ENCODE assay signal across 11 cellular contexts in the genomic region with DNA sequence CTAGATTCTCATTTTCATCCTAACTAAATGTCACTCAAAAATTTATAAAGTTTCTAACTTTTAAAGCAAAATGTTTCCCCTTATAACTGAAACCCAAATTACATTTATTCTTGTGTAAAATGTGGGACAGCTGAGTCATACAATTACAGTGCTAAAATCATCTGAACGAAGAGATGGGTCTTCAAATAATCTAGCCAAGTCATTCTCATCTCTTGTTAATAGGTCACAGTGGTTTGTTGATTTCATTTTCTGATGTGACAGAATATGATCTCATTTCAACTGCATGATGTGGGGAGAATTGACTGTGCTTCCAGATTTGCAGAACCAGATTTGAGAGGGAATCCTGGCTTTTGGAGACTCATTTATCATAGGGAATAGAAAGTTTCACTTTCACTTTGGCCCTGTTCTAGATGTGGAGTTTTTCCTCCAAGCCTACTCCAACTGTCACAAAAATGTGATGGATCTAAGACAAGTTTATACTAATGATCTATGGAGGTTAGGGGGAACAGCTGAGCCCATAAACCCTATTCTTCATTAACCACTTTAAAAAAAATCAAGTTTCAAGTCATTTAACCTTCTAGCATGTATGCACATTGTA.
DNase-seq lines count a peak whose midpoint lies in the region; ATAC-seq and TF ChIP-seq lines count a peak whose summit lies in the region.
"Had no signal": no experiment of that assay in that cellular context is flagged by ENCODE, and none has a peak within 500 bp of the region (broad histone marks: within the 10 kb centered on the region; RNA-seq: fewer than 3 reads in every experiment).

No MANE protein-coding gene starts in this region.

- DNase-seq in ACHN (peak; percentile 13), uterus (no peak), NCI-H748 (lab: John Stamatoyannopoulos, UW; ENCODE audit: unreplicated experiment) (no peak), Right ventricle myocardium superior (no peak)
- no peak for DNase-seq in CD8-positive, alpha-beta memory T cell
- DNase-seq in naive thymus-derived CD4-positive, alpha-beta T cell, result peak in 1 of 9 donors; percentile 3
- DNase-seq: heart right ventricle, upper lobe of left lung had no signal

- no peaks in the 10 kb centered on the region for H3K27me3 ChIP-seq in CD8-positive, alpha-beta memory T cell (ENCODE audit: insufficient read depth, low read length, poor library complexity, severe bottlenecking)
- no peaks in the 10 kb centered on the region for H3K27me3 ChIP-seq in naive thymus-derived CD4-positive, alpha-beta T cell (ENCODE audit: control insufficient read depth in 2 of 2, insufficient read depth in 2 of 2, low read length in 2 of 2)
- no peaks in the 10 kb centered on the region for H3K27me3 ChIP-seq in uterus
- H3K27me3 ChIP-seq: heart right ventricle, SJSA1, upper lobe of left lung had no signal

- ATAC-seq in activated T-helper 17 cell treated with anti-CD3 and anti-CD28 coated beads, Interleukin-2, amount 50 U/mL, for 72 hours (replicated peaks), result peak; percentile 35
- no peak for ATAC-seq in naive thymus-derived CD4-positive, alpha-beta T cell
- ATAC-seq in GM18873 (IDR thresholded peaks at IDR 0.05; ENCODE audit: low FRiP score, unreplicated experiment), result no peak
- ATAC-seq in Right ventricle myocardium superior (ENCODE audit: poor library complexity), result no peak
- ATAC-seq: heart right ventricle had no signal

- H3K9me3 Mint-ChIP-seq in CD8-positive, alpha-beta memory T cell, result peaks cover 0 to 3% (median 0%) of the 10 kb centered on the region in 5 donors
- H3K9me3 Mint-ChIP-seq in activated T-helper 17 cell treated with anti-CD3 and anti-CD28 coated beads, Interleukin-2, amount 50 U/mL, for 72 hours, result peaks cover 4% of the 10 kb centered on the region
- H3K9me3 Mint-ChIP-seq in naive thymus-derived CD4-positive, alpha-beta T cell, result peaks cover 0 to 5% (median 0%) of the 10 kb centered on the region in 11 donors

- H3K27ac ChIP-seq in CD8-positive, alpha-beta memory T cell (ENCODE audit: low read depth, low read length), result no peak overlapping the region
- no peak overlapping the region for H3K27ac ChIP-seq in naive thymus-derived CD4-positive, alpha-beta T cell (ENCODE audit: low read depth, low read length)
- no peak overlapping the region for H3K27ac ChIP-seq in uterus
- H3K27ac ChIP-seq: heart right ventricle, SJSA1, upper lobe of left lung had no signal

- H3K4me3 Mint-ChIP-seq in CD8-positive, alpha-beta memory T cell, result peak overlapping the region; percentile 63 to 89 (median 81)
- H3K4me3 Mint-ChIP-seq in activated T-helper 17 cell treated with anti-CD3 and anti-CD28 coated beads, Interleukin-2, amount 50 U/mL, for 72 hours, result peak overlapping the region; percentile 34
- peak overlapping the region; percentile 24 to 88 (median 80) for H3K4me3 Mint-ChIP-seq in naive thymus-derived CD4-positive, alpha-beta T cell

- H3K4me1 Mint-ChIP-seq in CD8-positive, alpha-beta memory T cell, result peaks cover 15 to 23% (median 22%) of the 10 kb centered on the region in 3 donors
- H3K4me1 Mint-ChIP-seq in activated T-helper 17 cell treated with anti-CD3 and anti-CD28 coated beads, Interleukin-2, amount 50 U/mL, for 72 hours, result peaks cover 10% of the 10 kb centered on the region
- H3K4me1 Mint-ChIP-seq in naive thymus-derived CD4-positive, alpha-beta T cell, result peaks cover 0 to 28% (median 23%) of the 10 kb centered on the region in 7 donors

- in situ Hi-C loops in ACHN (cut with HindIII; ENCODE audit: low pct_ligation_motif_present, low pct_unique_long_range_greater_than_20kb, low sequenced_read_pairs), result no loop called here

- intact Hi-C loops in naive thymus-derived CD4-positive, alpha-beta T cell (cut with micrococcal nuclease), result no loop called here
- intact Hi-C loops in uterus (cut with DNase I; ENCODE audit: low total_unique reads) (no loop called here), Right ventricle myocardium superior (cut with DNase I) (no loop called here)

- H3K36me3 Mint-ChIP-seq in CD8-positive, alpha-beta memory T cell, result no peaks in the 10 kb centered on the region
- no peaks in the 10 kb centered on the region for H3K36me3 Mint-ChIP-seq in activated T-helper 17 cell treated with anti-CD3 and anti-CD28 coated beads, Interleukin-2, amount 50 U/mL, for 72 hours (ENCODE audit: low read depth)
- H3K36me3 Mint-ChIP-seq in naive thymus-derived CD4-positive, alpha-beta T cell, result no peaks in the 10 kb centered on the region

- POLR2A ChIA-PET in CD8-positive, alpha-beta memory T cell (lab: Charles Lee), result no interaction called here
- POLR2A ChIA-PET in naive thymus-derived CD4-positive, alpha-beta T cell (lab: Charles Lee), result no interaction called here

- H3K4me3 ChIP-seq in CD8-positive, alpha-beta memory T cell (ENCODE audit: low read length), result peak overlapping the region; percentile 16
- no peak overlapping the region for H3K4me3 ChIP-seq in naive thymus-derived CD4-positive, alpha-beta T cell (ENCODE audit: low read length)
- H3K4me3 ChIP-seq in uterus, result no peak overlapping the region
- H3K4me3 ChIP-seq: SJSA1 had no signal

- H3K27ac Mint-ChIP-seq in CD8-positive, alpha-beta memory T cell, result peak overlapping the region in 4 of 8 donors; percentile 16 to 87 (median 65)
- no peak overlapping the region for H3K27ac Mint-ChIP-seq in activated T-helper 17 cell treated with anti-CD3 and anti-CD28 coated beads, Interleukin-2, amount 50 U/mL, for 72 hours
- peak overlapping the region in 6 of 9 donors; percentile 45 to 74 (median 56) for H3K27ac Mint-ChIP-seq in naive thymus-derived CD4-positive, alpha-beta T cell

- no peaks in the 10 kb centered on the region for H3K4me1 ChIP-seq in CD8-positive, alpha-beta memory T cell (ENCODE audit: insufficient read depth, low read length)
- H3K4me1 ChIP-seq in naive thymus-derived CD4-positive, alpha-beta T cell (ENCODE audit: control insufficient read depth in 2 of 2, insufficient read depth in 2 of 2, low read length in 2 of 2), result no peaks in the 10 kb centered on the region
- no peaks in the 10 kb centered on the region for H3K4me1 ChIP-seq in uterus
- H3K4me1 ChIP-seq: heart right ventricle, SJSA1, upper lobe of left lung had no signal

- no peaks in the 10 kb centered on the region for H3K9me3 ChIP-seq in CD8-positive, alpha-beta memory T cell (ENCODE audit: low read length)
- H3K9me3 ChIP-seq in naive thymus-derived CD4-positive, alpha-beta T cell (ENCODE audit: control insufficient read depth in 2 of 3, low read length in 3 of 3), result no peaks in the 10 kb centered on the region
- H3K9me3 ChIP-seq in uterus, result no peaks in the 10 kb centered on the region
- H3K9me3 ChIP-seq: heart right ventricle, upper lobe of left lung had no signal

- no peaks in the 10 kb centered on the region for H3K27me3 Mint-ChIP-seq in CD8-positive, alpha-beta memory T cell
- no peaks in the 10 kb centered on the region for H3K27me3 Mint-ChIP-seq in activated T-helper 17 cell treated with anti-CD3 and anti-CD28 coated beads, Interleukin-2, amount 50 U/mL, for 72 hours
- no peaks in the 10 kb centered on the region for H3K27me3 Mint-ChIP-seq in naive thymus-derived CD4-positive, alpha-beta T cell

- TF ChIP-seq CTCF in uterus (IDR thresholded peaks at IDR 0.05), result no peak

- CTCF ChIA-PET in CD8-positive, alpha-beta memory T cell (lab: Charles Lee), result no interaction called here
- CTCF ChIA-PET in naive thymus-derived CD4-positive, alpha-beta T cell (lab: Charles Lee), result no interaction called here

- H3K36me3 ChIP-seq in CD8-positive, alpha-beta memory T cell (ENCODE audit: insufficient read depth, low read length), result no peaks in the 10 kb centered on the region
- no peaks in the 10 kb centered on the region for H3K36me3 ChIP-seq in naive thymus-derived CD4-positive, alpha-beta T cell (ENCODE audit: control insufficient read depth in 2 of 3, insufficient read depth in 3 of 3, low read length in 3 of 3)
- no peaks in the 10 kb centered on the region for H3K36me3 ChIP-seq in uterus
- H3K36me3 ChIP-seq: heart right ventricle, SJSA1, upper lobe of left lung had no signal

- no peak for TF ChIP-seq POLR2A in uterus (IDR thresholded peaks at IDR 0.05)
